ENCODE assay signal across 14 cellular contexts in genomic region chr16:84928679-84929420, GRCh38.
A peak's percentile ranks its signal among the peaks of the same experiment; 100 is the strongest.
DNase-seq lines count a peak whose midpoint lies in the region; ATAC-seq, FAIRE-seq and TF ChIP-seq lines count a peak whose summit lies in the region.
"Had no signal": no experiment of that assay in that cellular context is flagged by ENCODE, and none has a peak within 500 bp of the region (broad histone marks: within the 10 kb centered on the region; RNA-seq: fewer than 3 reads in every experiment).

No MANE protein-coding gene starts in this region.

- H3K36me3 Mint-ChIP-seq in GM23338 (ENCODE audit: low read depth): no peaks in the 10 kb centered on the region; the same call in 2 of the 3 replicates
- no peaks in the 10 kb centered on the region for H3K36me3 Mint-ChIP-seq in activated CD8-positive, alpha-beta T cell treated with anti-CD3 and anti-CD28 coated beads for 36 hours (ENCODE audit: low read depth)

- no peak for TF ChIP-seq EP300 in stomach (IDR thresholded peaks at IDR 0.05)

- no peak overlapping the region for H3K4me3 ChIP-seq in GM23338
- no peak overlapping the region for H3K4me3 ChIP-seq in body of pancreas
- no peak overlapping the region for H3K4me3 ChIP-seq in kidney (ENCODE audit: low read length in 2 of 2)
- no peak overlapping the region for H3K4me3 ChIP-seq in stomach

- TF ChIP-seq CTCF in GM23338 (conservative IDR thresholded peaks at IDR 0.05; ENCODE audit: low read depth in 2 of 2): no peak
- no peak for TF ChIP-seq CTCF in body of pancreas (IDR thresholded peaks at IDR 0.05)
- no peak for TF ChIP-seq CTCF in kidney (IDR thresholded peaks at IDR 0.05; ENCODE audit: borderline replicate concordance, extremely low read depth, insufficient read depth)
- no peak for TF ChIP-seq CTCF in stomach (IDR thresholded peaks at IDR 0.05)
- TF ChIP-seq CTCF in activated CD8-positive, alpha-beta T cell treated with anti-CD3 and anti-CD28 coated beads for 36 hours (IDR thresholded peaks at IDR 0.05): no peak

- intact Hi-C loops in body of pancreas (cut with DNase I): no loop called here
- intact Hi-C loops in kidney (cut with DNase I): no loop called here
- intact Hi-C loops in stomach (cut with DNase I; ENCODE audit: low total_unique reads): no loop called here
- intact Hi-C loops in activated CD8-positive, alpha-beta T cell treated with anti-CD3 and anti-CD28 coated beads for 36 hours (cut with micrococcal nuclease): loop anchor here (5.0 kb wide), 1 partner anchor 158 kb away; no protein-coding TSS in a partner anchor

- H4K20me1 ChIP-seq in GM23338 (replicated peaks; ENCODE audit: insufficient read depth): no peaks in the 10 kb centered on the region

- no peak overlapping the region for H3K4me2 ChIP-seq in GM23338

- no peaks in the 10 kb centered on the region for H3K9me2 ChIP-seq in GM23338 (ENCODE audit: insufficient read depth)

- peaks cover 7% of the 10 kb centered on the region for H3K27me3 Mint-ChIP-seq in GM23338 (ENCODE audit: insufficient read depth, low read depth, poor library complexity)
- H3K27me3 Mint-ChIP-seq in activated CD8-positive, alpha-beta T cell treated with anti-CD3 and anti-CD28 coated beads for 36 hours: no peaks in the 10 kb centered on the region

- H3K36me3 ChIP-seq in GM23338 (ENCODE audit: insufficient read depth): no peaks in the 10 kb centered on the region
- no peaks in the 10 kb centered on the region for H3K36me3 ChIP-seq in body of pancreas (replicated peaks in 1 of 2; ENCODE audit: insufficient read depth in 1 of 2, low read depth in 2 of 2)
- H3K36me3 ChIP-seq in kidney (ENCODE audit: control insufficient read depth in 1 of 2, insufficient read depth in 2 of 2, low read length in 2 of 2): no peaks in the 10 kb centered on the region
- no peaks in the 10 kb centered on the region for H3K36me3 ChIP-seq in stomach

- H3K9ac ChIP-seq in kidney (ENCODE audit: low read length in 2 of 2): no peak overlapping the region

- DNase-seq in GM23338 (ENCODE audit: low spot score) (no peak), body of pancreas (peak in 3 of 4 donors; percentile 33 to 52 (median 48)), kidney (peak; percentile 67), stomach (peak; percentile 70), UCSD-AML1 (lab: John Stamatoyannopoulos, UW; ENCODE audit: unreplicated experiment) (no peak)
- no peak for DNase-seq in activated CD8-positive, alpha-beta T cell treated with anti-CD3 and anti-CD28 coated beads for 36 hours
- DNase-seq: Caco-2; foreskin keratinocyte; mesendoderm; NCI-H1092 treated with DMSO at 0.1 percent for 48 hours; stimulated activated CD4-positive, alpha-beta T cell treated with anti-CD3 and anti-CD28 coated beads, Interleukin-12 subunit alpha, Interleukin-12 subunit beta, amount 100 ng/mL, for 4 hours; T1000 had no signal

- H3K27me3 ChIP-seq in GM23338 (ENCODE audit: insufficient read depth) (no peaks in the 10 kb centered on the region), body of pancreas (no peaks in the 10 kb centered on the region), stomach (no peaks in the 10 kb centered on the region)

- ATAC-seq in GM23338: no peak
- no peak for ATAC-seq in body of pancreas
- ATAC-seq in activated CD8-positive, alpha-beta T cell treated with anti-CD3 and anti-CD28 coated beads for 36 hours: no peak
- ATAC-seq in GM21423 (IDR thresholded peaks at IDR 0.05; ENCODE audit: unreplicated experiment): no peak
- ATAC-seq in HG02588 (IDR thresholded peaks at IDR 0.05; ENCODE audit: unreplicated experiment): no peak
- ATAC-seq: foreskin keratinocyte had no signal

- no peaks in the 10 kb centered on the region for H3K4me1 ChIP-seq in GM23338 (ENCODE audit: insufficient read depth)
- H3K4me1 ChIP-seq in body of pancreas: peaks cover 18% of the 10 kb centered on the region
- H3K4me1 ChIP-seq in kidney (ENCODE audit: control insufficient read depth in 1 of 2, insufficient read depth in 1 of 2, low read depth in 1 of 2, low read length in 2 of 2): peaks cover 0 to 5% of the 10 kb centered on the region in 2 donors
- H3K4me1 ChIP-seq in stomach: peaks cover 13 to 45% (median 34%) of the 10 kb centered on the region in 4 donors
- H3K4me1 ChIP-seq: foreskin keratinocyte had no signal

- no peaks in the 10 kb centered on the region; the same call in 2 of the 3 replicates for H3K9me3 Mint-ChIP-seq in GM23338
- H3K9me3 Mint-ChIP-seq in activated CD8-positive, alpha-beta T cell treated with anti-CD3 and anti-CD28 coated beads for 36 hours: peaks cover 4% of the 10 kb centered on the region

- TF ChIP-seq POLR2A in body of pancreas (IDR thresholded peaks at IDR 0.05) (no peak), stomach (IDR thresholded peaks at IDR 0.05) (no peak)

- no peak for FAIRE-seq in kidney (lab: Jason Lieb, UNC)

- POLR2A ChIA-PET in activated CD8-positive, alpha-beta T cell treated with anti-CD3 and anti-CD28 coated beads for 36 hours (lab: Charles Lee): no interaction called here

- 0 out of 2 replicates have a peak overlapping the region, but pooled peaks have one; percentile 5 for H2AFZ ChIP-seq in GM23338

- no peak overlapping the region for H3K27ac ChIP-seq in GM23338 (ENCODE audit: low read depth)
- no peak overlapping the region for H3K27ac ChIP-seq in body of pancreas
- no peak overlapping the region for H3K27ac ChIP-seq in kidney (ENCODE audit: low read depth in 2 of 2, low read length in 2 of 2)
- peak overlapping the region; percentile 49 to 59 (median 59) for H3K27ac ChIP-seq in stomach
- H3K27ac ChIP-seq: foreskin keratinocyte had no signal

- peaks cover 8% of the 10 kb centered on the region for H3K4me1 Mint-ChIP-seq in GM23338
- H3K4me1 Mint-ChIP-seq in activated CD8-positive, alpha-beta T cell treated with anti-CD3 and anti-CD28 coated beads for 36 hours (ENCODE audit: low read depth): no peaks in the 10 kb centered on the region

- H3K9me3 ChIP-seq in body of pancreas (no peaks in the 10 kb centered on the region), kidney (ENCODE audit: control insufficient read depth in 1 of 2, low read length in 2 of 2) (no peaks in the 10 kb centered on the region), stomach (no peaks in the 10 kb centered on the region)
- H3K9me3 ChIP-seq: Caco-2 had no signal

- no peaks in the 10 kb centered on the region for H3K79me2 ChIP-seq in GM23338 (replicated peaks; ENCODE audit: insufficient read depth)

- 42 to 52% methylated on average over 9 to 16 of the region's 16 CpGs for WGBS in body of pancreas, 2 donors
- 24 to 33% (median 30%) methylated on average over 11 to 16 of the region's 16 CpGs for WGBS in stomach, 5 donors

- no peak overlapping the region for H3K4me3 Mint-ChIP-seq in GM23338
- no peak overlapping the region for H3K4me3 Mint-ChIP-seq in activated CD8-positive, alpha-beta T cell treated with anti-CD3 and anti-CD28 coated beads for 36 hours

- CTCF ChIA-PET in activated CD8-positive, alpha-beta T cell treated with anti-CD3 and anti-CD28 coated beads for 36 hours (lab: Charles Lee): interaction anchor here (1.1 to 6.1 kb wide), 3 partner anchors 23 to 175 kb away, joined by 4 to 89 read pairs (median 6); no protein-coding TSS in a partner anchor

- no peaks in the 10 kb centered on the region for H3F3A ChIP-seq in GM23338 (replicated peaks; ENCODE audit: low read depth)

- H3K27ac Mint-ChIP-seq in GM23338: no peak overlapping the region
- H3K27ac Mint-ChIP-seq in activated CD8-positive, alpha-beta T cell treated with anti-CD3 and anti-CD28 coated beads for 36 hours: no peak overlapping the region

TF ChIP-seq in GM23338, 12 proteins besides CTCF, POLR2A, EP300 and RAD21 (continues in another document):
- TF ChIP-seq CREB1 (CRISPR knock-in tag; IDR thresholded peaks at IDR 0.05; ENCODE audit: low read depth) (no peak), NANOG (IDR thresholded peaks at IDR 0.05; ENCODE audit: borderline replicate concordance) (no peak), POLR2AphosphoS5 (IDR thresholded peaks at IDR 0.05; ENCODE audit: low read depth) (no peak)

Comparison
In these comparisons a context has a peak if more than half of its experiments do, and no peak if none do; other contexts are left out.
1. DNase-seq: peak in body of pancreas (3 of 4), kidney (single experiment) and stomach (single experiment); none in GM23338 (single experiment), activated CD8-positive, alpha-beta T cell treated with anti-CD3 and anti-CD28 coated beads for 36 hours (single experiment) and UCSD-AML1 (single experiment).
2. H3K27ac ChIP-seq: peak in stomach (5 of 5); none in GM23338 (single experiment), body of pancreas (0 of 4) and kidney (0 of 2).